In genomic region chr3:185049710-185050109, GRCh38 we compare ENCODE assay signal across 20 cellular contexts.
DNase-seq lines count a peak whose midpoint lies in the region; FAIRE-seq and TF ChIP-seq lines count a peak whose summit lies in the region.
"Had no signal": no experiment of that assay in that cellular context is flagged by ENCODE, and none has a peak within 500 bp of the region (broad histone marks: within the 10 kb centered on the region; RNA-seq: fewer than 3 reads in every experiment).

No MANE protein-coding gene starts in this region.

- H3K4me1 Mint-ChIP-seq in H9 (peaks cover 4 to 10% of the 10 kb centered on the region in 2 experiments; a peak in 3 of 4 replicates), neural progenitor cell (peaks cover 5% of the 10 kb centered on the region)

- H3K27me3 ChIP-seq in H9 (ENCODE audit: insufficient read depth, low read length) = no peaks in the 10 kb centered on the region
- no peaks in the 10 kb centered on the region for H3K27me3 ChIP-seq in H1 (replicated peaks in 1 of 4; ENCODE audit: control insufficient read depth in 3 of 4, extremely low read depth in 1 of 4, insufficient read depth in 3 of 4, low read length in 3 of 4)
- no peaks in the 10 kb centered on the region for H3K27me3 ChIP-seq in neural progenitor cell
- no peaks in the 10 kb centered on the region for H3K27me3 ChIP-seq in esophagus squamous epithelium
- H3K27me3 ChIP-seq: SJCRH30 had no signal

- H3K27ac ChIP-seq in H9 (ENCODE audit: insufficient read length, low read depth, low read length) (no peak overlapping the region), H1 (ENCODE audit: low read depth, low read length) (no peak overlapping the region), neural progenitor cell (no peak overlapping the region), esophagus squamous epithelium (no peak overlapping the region)
- H3K27ac ChIP-seq: 22Rv1, PC-9, SJCRH30 had no signal

- TF ChIP-seq EP300 in H1 (IDR thresholded peaks at IDR 0.05; ENCODE audit: borderline replicate concordance in 1 of 2, low read depth in 2 of 2, low read length in 2 of 2) = no peak

- H2BK15ac ChIP-seq in H9 (ENCODE audit: low read depth, low read length) = no peak overlapping the region
- H2BK15ac ChIP-seq in H1 (ENCODE audit: low read length) = no peak overlapping the region

- intact Hi-C loops in esophagus squamous epithelium (cut with DNase I) = no loop called here

- no peak overlapping the region for H2BK120ac ChIP-seq in H9 (ENCODE audit: low read depth, low read length, poor library complexity, severe bottlenecking)
- no peak overlapping the region for H2BK120ac ChIP-seq in H1 (replicated peaks; ENCODE audit: low read depth, low read length)

- H2AFZ ChIP-seq in H9 (ENCODE audit: low read length) (no peak overlapping the region), H1 (ENCODE audit: low read length) (no peak overlapping the region), neural progenitor cell (replicated peaks) (no peak overlapping the region)
- H2AFZ ChIP-seq: PC-9 had no signal

- no peaks in the 10 kb centered on the region for H3K4me1 ChIP-seq in H9 (ENCODE audit: insufficient read depth, low read length)
- H3K4me1 ChIP-seq in H1 (replicated peaks in 1 of 4; ENCODE audit: control insufficient read depth in 3 of 4, insufficient read depth in 4 of 4, low read length in 3 of 4) = peaks cover 0 to 4% (median 1%) of the 10 kb centered on the region in 4 experiments; a peak in 2 of 7 replicates
- H3K4me1 ChIP-seq in neural progenitor cell = no peaks in the 10 kb centered on the region
- peaks cover 0 to 8% (median 0%) of the 10 kb centered on the region in 3 donors for H3K4me1 ChIP-seq in esophagus squamous epithelium
- H3K4me1 ChIP-seq: SJCRH30 had no signal

- H3K9ac ChIP-seq in H9 (ENCODE audit: extremely low read depth, insufficient read length, low read length) = no peak overlapping the region
- no peak overlapping the region for H3K9ac ChIP-seq in H1 (replicated peaks in 1 of 4; ENCODE audit: extremely low read depth in 1 of 4, low read depth in 3 of 4, low read length in 3 of 4)
- no peak overlapping the region for H3K9ac ChIP-seq in neural progenitor cell

- H3K79me1 ChIP-seq in H9 (ENCODE audit: insufficient read depth, low read depth, low read length, poor library complexity, severe bottlenecking) (no peaks in the 10 kb centered on the region), H1 (ENCODE audit: low read depth, low read length) (no peaks in the 10 kb centered on the region)

- H3K18ac ChIP-seq in H9 (ENCODE audit: insufficient read length, low read depth, low read length) (no peak overlapping the region), H1 (ENCODE audit: extremely low read depth, low read length) (no peak overlapping the region)

- no peak overlapping the region for H4K8ac ChIP-seq in H9 (replicated peaks; ENCODE audit: insufficient read length, low read depth, low read length)
- no peak overlapping the region for H4K8ac ChIP-seq in H1 (ENCODE audit: extremely low read depth, insufficient read depth, low read length)

- H3K9me3 ChIP-seq in H9 (ENCODE audit: control insufficient read depth, low read depth, low read length) = no peaks in the 10 kb centered on the region
- H3K9me3 ChIP-seq in H1 (ENCODE audit: insufficient read depth in 2 of 2, low read depth in 1 of 2, low read length in 1 of 2) = no peaks in the 10 kb centered on the region
- H3K9me3 ChIP-seq in neural progenitor cell (ENCODE audit: low read depth) = no peaks in the 10 kb centered on the region
- H3K9me3 ChIP-seq in esophagus squamous epithelium = no peaks in the 10 kb centered on the region
- H3K9me3 ChIP-seq: SJCRH30 had no signal

- H3K23ac ChIP-seq in H9 (ENCODE audit: insufficient read length, low read depth, low read length) (no peak overlapping the region), H1 (ENCODE audit: insufficient read length) (no peak overlapping the region)

- H3K36me3 Mint-ChIP-seq in H9 (ENCODE audit: insufficient read depth in 1 of 3, low read depth in 3 of 3) (peaks cover 6 to 44% (median 21%) of the 10 kb centered on the region in 3 experiments; a peak in 6 of 7 replicates), neural progenitor cell (peaks cover 29% of the 10 kb centered on the region)

- H4K91ac ChIP-seq in H9 (ENCODE audit: insufficient read length, low read depth, low read length) (no peak overlapping the region), H1 (replicated peaks; ENCODE audit: insufficient read length, low read length) (no peak overlapping the region)

- H4K20me1 ChIP-seq in H9 (ENCODE audit: control insufficient read depth, insufficient read depth, insufficient read length) (no peaks in the 10 kb centered on the region), H1 (replicated peaks in 1 of 2; ENCODE audit: control insufficient read depth in 1 of 2, insufficient read depth in 2 of 2, low read length in 2 of 2) (peaks cover 0 to 2% of the 10 kb centered on the region in 2 experiments), neural progenitor cell (ENCODE audit: low read depth) (no peaks in the 10 kb centered on the region)

- H3K4me3 ChIP-seq in H1 (ENCODE audit: extremely low read depth in 1 of 4, insufficient read depth in 2 of 4, low read depth in 3 of 4, low read length in 4 of 4) = no peak overlapping the region
- no peak overlapping the region for H3K4me3 ChIP-seq in neural progenitor cell
- H3K4me3 ChIP-seq in esophagus squamous epithelium = no peak overlapping the region
- H3K4me3 ChIP-seq: K562, PC-9, SJCRH30 had no signal

- H2BK12ac ChIP-seq in H9 (ENCODE audit: insufficient read length, low read depth, low read length) = no peak overlapping the region
- H2BK12ac ChIP-seq in H1 (ENCODE audit: low read depth, low read length) = no peak overlapping the region

- TF ChIP-seq POLR2A in H1 (IDR thresholded peaks at IDR 0.05; ENCODE audit: control extremely low read depth in 1 of 2, low read depth in 2 of 2, low read length in 2 of 2) (no peak), esophagus squamous epithelium (IDR thresholded peaks at IDR 0.05) (no peak)

- no peaks in the 10 kb centered on the region for H3K27me3 Mint-ChIP-seq in H9 (ENCODE audit: low read depth)
- H3K27me3 Mint-ChIP-seq in neural progenitor cell (ENCODE audit: insufficient read depth, low read depth) = no peaks in the 10 kb centered on the region

- DNase-seq in DMS 273 (lab: John Stamatoyannopoulos, UW; ENCODE audit: unreplicated experiment) = peak; percentile 18
- no peak for DNase-seq in DMS 273 treated with DMSO at 0.1 percent for 48 hours (lab: John Stamatoyannopoulos, UW)
- DNase-seq in H9 = no peak
- DNase-seq in H1 (ENCODE audit: low read depth in 1 of 2, low spot score in 2 of 2) = no peak
- peak; percentile 31 for DNase-seq in neural progenitor cell (ENCODE audit: low spot score)
- DNase-seq in GF-D8 (lab: John Stamatoyannopoulos, UW) = no peak
- no peak for DNase-seq in esophagus squamous epithelium (lab: John Stamatoyannopoulos, UW)
- DNase-seq in SHP77 (lab: John Stamatoyannopoulos, UW) = no peak
- DNase-seq: Calu3; CD8-positive, alpha-beta T cell; HCEC 1CT; NCI-H1105 treated with DMSO at 0.1 percent for 48 hours; NCI-H1694; NCI-H2081 treated with DMSO at 0.1 percent for 48 hours; NCI-H446 treated with DMSO at 0.1 percent for 48 hours; NCI-H748 treated with DMSO at 0.1 percent for 48 hours; PC-9 had no signal

- no peak overlapping the region for H3K4ac ChIP-seq in H9 (ENCODE audit: low read depth, low read length)
- H3K4ac ChIP-seq in H1 (replicated peaks; ENCODE audit: insufficient read length, low read depth, low read length) = no peak overlapping the region

- H2AK5ac ChIP-seq in H9 (ENCODE audit: insufficient read length, low read length) (no peak overlapping the region), H1 (ENCODE audit: low read depth, low read length) (no peak overlapping the region)

- H3K23me2 ChIP-seq in H9 (ENCODE audit: insufficient read length, low read depth, low read length, poor library complexity, severe bottlenecking) (no peaks in the 10 kb centered on the region), H1 (ENCODE audit: low read depth, low read length) (no peaks in the 10 kb centered on the region)

- TF ChIP-seq CTCF in H9 (conservative IDR thresholded peaks at IDR 0.05) = peak; percentile 55
- TF ChIP-seq CTCF in H1 (IDR thresholded peaks at IDR 0.05; ENCODE audit: control extremely low read depth in 1 of 3, insufficient read depth in 1 of 3, low read depth in 1 of 3, low read length in 3 of 3) = peak in 2 of 3 experiments; percentile 54 to 57; a peak in 3 of 4 replicates
- peak; percentile 42 for TF ChIP-seq CTCF in neural progenitor cell (IDR thresholded peaks at IDR 0.05)
- no peak for TF ChIP-seq CTCF in esophagus squamous epithelium (IDR thresholded peaks at IDR 0.05)

- H3K27ac Mint-ChIP-seq in H9 (no peak overlapping the region), neural progenitor cell (no peak overlapping the region)
- H3K27ac Mint-ChIP-seq: CD8-positive, alpha-beta T cell had no signal

- no peak for FAIRE-seq in H1 (lab: Jason Lieb, UNC)
- FAIRE-seq: K562 had no signal

- H3K4me3 Mint-ChIP-seq in H9 (no peak overlapping the region), neural progenitor cell (no peak overlapping the region)
- H3K4me3 Mint-ChIP-seq: CD8-positive, alpha-beta T cell had no signal

- H2BK20ac ChIP-seq in H9 (ENCODE audit: low read depth, low read length, poor library complexity, severe bottlenecking) = no peak overlapping the region
- no peak overlapping the region for H2BK20ac ChIP-seq in H1 (ENCODE audit: low read length)

- CTCF ChIA-PET in H1 (lab: Charles Lee; ENCODE audit: partially characterized antibody) = interaction anchor here (0.6 to 10.2 kb wide), 20 partner anchors 8 to 467 kb away, joined by 3 to 97 read pairs (median 4); no protein-coding TSS in a partner anchor

- no peak overlapping the region for H3T11ph ChIP-seq in H9 (ENCODE audit: low read length)

- H3K79me2 ChIP-seq in H9 (ENCODE audit: insufficient read depth, low read length) = no peaks in the 10 kb centered on the region
- H3K79me2 ChIP-seq in H1 (ENCODE audit: control insufficient read depth in 1 of 2, insufficient read depth in 2 of 2, low read length in 2 of 2) = no peaks in the 10 kb centered on the region
- no peaks in the 10 kb centered on the region for H3K79me2 ChIP-seq in neural progenitor cell (ENCODE audit: low read depth)

- H4K5ac ChIP-seq in H9 (ENCODE audit: insufficient read length, low read depth, low read length) (no peak overlapping the region), H1 (ENCODE audit: insufficient read length, low read depth, low read length) (no peak overlapping the region)

- no peaks in the 10 kb centered on the region for H3F3A ChIP-seq in neural progenitor cell (ENCODE audit: low read depth)

- no peak overlapping the region for H3K14ac ChIP-seq in H9 (ENCODE audit: insufficient read depth, low read length)
- H3K14ac ChIP-seq in H1 (ENCODE audit: insufficient read length) = no peak overlapping the region

- H3K4me2 ChIP-seq in H9 (ENCODE audit: insufficient read depth, insufficient read length, low read length) (no peak overlapping the region), H1 (ENCODE audit: insufficient read depth in 1 of 2, low read depth in 2 of 2, low read length in 2 of 2) (no peak overlapping the region), neural progenitor cell (no peak overlapping the region)
- H3K4me2 ChIP-seq: PC-9 had no signal

- no peak overlapping the region for H2BK5ac ChIP-seq in H9 (ENCODE audit: insufficient read length, low read length)
- H2BK5ac ChIP-seq in H1 (ENCODE audit: low read depth, low read length) = no peak overlapping the region

- H3K36me3 ChIP-seq in H1 (ENCODE audit: control insufficient read depth in 2 of 4, insufficient read depth in 4 of 4, low read length in 3 of 4) (peaks cover 0 to 9% (median 0%) of the 10 kb centered on the region in 4 experiments; a peak in 5 of 8 replicates), neural progenitor cell (no peaks in the 10 kb centered on the region), esophagus squamous epithelium (peaks cover 0 to 69% (median 9%) of the 10 kb centered on the region in 3 donors)

- no peaks in the 10 kb centered on the region for H3K9me3 Mint-ChIP-seq in H9
- H3K9me3 Mint-ChIP-seq in neural progenitor cell = no peaks in the 10 kb centered on the region

- POLR2A ChIA-PET in H1 (lab: Charles Lee; ENCODE audit: partially characterized antibody) = interaction anchor here (0.7 kb wide), 1 partner anchor 708 kb away, joined by 4 read pairs; no protein-coding TSS in a partner anchor

- WGBS in H9 (ENCODE audit: extremely low coverage, insufficient read length, low lambda C conversion rate) = no CpG with 5 or more reads among the region's 4 CpGs
- 75% methylated on average over 4 of the region's 4 CpGs; no CpG with 5 or more reads in 1 of the 2 experiments for WGBS in H1 (ENCODE audit: extremely low coverage in 1 of 2, insufficient coverage in 1 of 2, insufficient read length in 1 of 2, insufficient replicate concordance in 2 of 2, low coverage in 1 of 2, low lambda C conversion rate in 2 of 2, missing lambda C conversion rate in 1 of 2), 2 experiments
- 96 to 97% methylated on average over 3 to 4 of the region's 4 CpGs for WGBS in esophagus squamous epithelium, 2 donors

- peak; percentile 44 to 65 for TF ChIP-seq RAD21 in H1 (IDR thresholded peaks at IDR 0.05 in 1 of 2, conservative IDR thresholded peaks at IDR 0.05 in 1 of 2; ENCODE audit: low read depth in 2 of 2, low read length in 2 of 2)

- H3K56ac ChIP-seq in H9 (ENCODE audit: insufficient read length, low read depth, low read length) (no peak overlapping the region), H1 (replicated peaks; ENCODE audit: insufficient read length, low read depth, low read length) (no peak overlapping the region)

Comparison
In these comparisons a context has a peak if more than half of its experiments do, and no peak if none do; other contexts are left out.
1. DNase-seq: peak in DMS 273 (single experiment) and neural progenitor cell (single experiment); none in DMS 273 treated with DMSO at 0.1 percent for 48 hours (single experiment), H9 (single experiment), H1 (0 of 2), GF-D8 (single experiment), esophagus squamous epithelium (single experiment) and SHP77 (0 of 2).
2. CTCF ChIP-seq: peak in H9 (single experiment), H1 (2 of 3) and neural progenitor cell (single experiment); none in esophagus squamous epithelium (0 of 6).